In the genomic region with DNA sequence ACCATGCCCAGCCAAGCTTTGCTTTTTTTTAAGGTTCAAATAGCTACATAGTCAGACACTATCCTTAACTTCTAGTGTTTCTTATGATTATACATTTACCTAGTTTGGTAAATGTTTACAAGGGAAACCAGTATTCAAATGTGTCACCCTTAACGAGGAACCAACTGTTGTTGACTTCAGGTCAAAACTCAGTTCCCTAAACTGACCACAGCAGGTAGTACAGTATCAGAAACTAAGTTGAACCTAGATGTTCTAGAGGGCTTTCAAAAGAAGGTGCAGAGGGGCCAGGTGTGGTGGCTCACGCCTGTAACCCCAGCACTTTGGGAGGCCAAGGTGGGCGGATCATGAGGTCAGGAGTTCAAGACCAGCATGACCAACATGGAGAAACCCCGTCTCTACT, we compare ENCODE assay signal across 30 cellular contexts. TPM values are rescaled to one million over a fixed set of nuclear protein-coding genes. Genes with fewer than 3 reads are reported as not detected.
"Had no signal": no experiment of that assay in that cellular context is flagged by ENCODE, and none has a peak within 500 bp of the region (broad histone marks: within the 10 kb centered on the region; RNA-seq: fewer than 3 reads in every experiment).

No MANE protein-coding gene starts in this region.

- H3K27me3 Mint-ChIP-seq: activated CD8-positive, alpha-beta memory T cell treated with anti-CD3 and anti-CD28 coated beads, Interleukin-2, amount 10 ng/mL, durations not matched to agents 7 days and 5 days had no signal

- H3K27me3 ChIP-seq: brain microvascular endothelial cell, cardiac muscle cell, Peyer's patch, SJCRH30 had no signal

- H3K4me3 Mint-ChIP-seq: activated CD4-positive, alpha-beta T cell treated with anti-CD3 and anti-CD28 coated beads, Interleukin-2, amount 10 ng/mL, durations not matched to agents 24 days and 14 days; activated CD8-positive, alpha-beta memory T cell treated with anti-CD3 and anti-CD28 coated beads, Interleukin-2, amount 10 ng/mL, durations not matched to agents 7 days and 5 days; activated naive CD8-positive, alpha-beta T cell treated with anti-CD3 and anti-CD28 coated beads, Interleukin-2, amount 50 U/mL, for 24 hours; activated T-cell treated with anti-CD3 and anti-CD28 coated beads, Interleukin-2, amount 50 U/mL, for 4 hours; T-helper 2 cell treated with Interferon-gamma antibody and Interleukin-4, amounts not matched to agents 5 μg/mL and 100 μg/mL, for 36 hours had no signal

- H3K36me3 Mint-ChIP-seq: activated naive CD4-positive, alpha-beta T cell treated with anti-CD3 and anti-CD28 coated beads, Interleukin-2, amount 50 U/mL, for 72 hours had no signal

- H3K27ac Mint-ChIP-seq: activated CD4-positive, alpha-beta T cell treated with anti-CD3 and anti-CD28 coated beads, Interleukin-2, amount 10 ng/mL, durations not matched to agents 24 days and 14 days; activated CD8-positive, alpha-beta memory T cell treated with anti-CD3 and anti-CD28 coated beads, Interleukin-2, amount 10 ng/mL, durations not matched to agents 7 days and 5 days; activated naive CD4-positive, alpha-beta T cell treated with anti-CD3 and anti-CD28 coated beads, Interleukin-2, amount 50 U/mL, for 72 hours; activated naive CD8-positive, alpha-beta T cell treated with anti-CD3 and anti-CD28 coated beads, Interleukin-2, amount 50 U/mL, for 24 hours; T-helper 2 cell treated with Interferon-gamma antibody and Interleukin-4, amounts not matched to agents 5 μg/mL and 100 μg/mL, for 36 hours had no signal

- H3K4me1 ChIP-seq: Peyer's patch had no signal

- H3K4me2 ChIP-seq: SK-N-SH had no signal

- H3K36me3 ChIP-seq: brain microvascular endothelial cell, cardiac muscle cell, Peyer's patch, SJCRH30 had no signal

- H3K9ac ChIP-seq: SK-N-SH had no signal

- DNase-seq: activated CD4-positive, alpha-beta T cell treated with anti-CD3 and anti-CD28 coated beads, Interleukin-2, amount 10 ng/mL, durations not matched to agents 24 days and 14 days; activated CD4-positive, alpha-beta T cell treated with anti-CD3 and anti-CD28 coated beads, Interleukin-2, amount 50 U/mL, for 48 hours; activated CD4-positive, CD25-positive, alpha-beta regulatory T cell treated with anti-CD3 and anti-CD28 coated beads, Interleukin-2, amount 50 U/mL, for 72 hours; activated CD8-positive, alpha-beta memory T cell treated with anti-CD3 and anti-CD28 coated beads, Interleukin-2, amount 10 ng/mL, durations not matched to agents 7 days and 5 days; activated effector memory CD4-positive, alpha-beta T cell treated with anti-CD3 and anti-CD28 coated beads, Interleukin-2, amount 50 U/mL, for 16 hours; activated naive CD4-positive, alpha-beta T cell treated with Interleukin-2 at 50 U/mL for 16 hours; activated naive CD8-positive, alpha-beta T cell treated with anti-CD3 and anti-CD28 coated beads, Interleukin-2, amount 50 U/mL, for 24 hours; activated T-cell treated with anti-CD3 and anti-CD28 coated beads, Interleukin-2, amount 50 U/mL, for 4 hours; amniotic stem cell; brain microvascular endothelial cell; Kasumi-1; NCI-H1048; NCI-H1417; NCI-H2029; NCI-H2107; NCI-H2171 treated with DMSO at 0.1 percent for 48 hours; NCI-H226; NCI-H526 treated with DMSO at 0.1 percent for 48 hours; NCI-H82; NK-92 treated with Interleukin-12 subunit alpha and Interleukin-12 subunit beta, amount 100 ng/mL, for 24 hours; Peyer's patch; Right ventricle myocardium superior; SJCRH30; SK-N-SH had no signal

- H3K4me3 ChIP-seq: cardiac muscle cell, Peyer's patch, SJCRH30 had no signal

- ATAC-seq: activated CD8-positive, alpha-beta memory T cell treated with anti-CD3 and anti-CD28 coated beads, Interleukin-2, amount 10 ng/mL, durations not matched to agents 7 days and 5 days; activated naive CD4-positive, alpha-beta T cell treated with anti-CD3 and anti-CD28 coated beads, Interleukin-2, amount 50 U/mL, for 72 hours; activated naive CD8-positive, alpha-beta T cell treated with anti-CD3 and anti-CD28 coated beads, Interleukin-2, amount 50 U/mL, for 24 hours; activated T-cell treated with anti-CD3 and anti-CD28 coated beads, Interleukin-2, amount 50 U/mL, for 4 hours had no signal

- H3K27ac ChIP-seq: brain microvascular endothelial cell, cardiac muscle cell, Peyer's patch, RWPE1, SJCRH30 had no signal

- H3K9me3 ChIP-seq: Peyer's patch, SJCRH30, SK-N-SH had no signal

- H3K9me3 Mint-ChIP-seq: activated CD4-positive, alpha-beta T cell treated with anti-CD3 and anti-CD28 coated beads, Interleukin-2, amount 10 ng/mL, durations not matched to agents 24 days and 14 days; activated naive CD8-positive, alpha-beta T cell treated with anti-CD3 and anti-CD28 coated beads, Interleukin-2, amount 50 U/mL, for 24 hours; activated T-cell treated with anti-CD3 and anti-CD28 coated beads, Interleukin-2, amount 50 U/mL, for 4 hours; T-helper 2 cell treated with Interferon-gamma antibody and Interleukin-4, amounts not matched to agents 5 μg/mL and 100 μg/mL, for 36 hours had no signal

RNA-seq across cellular contexts. Expression of a gene that starts 11.3 kb away (rescaled TPM):
- total RNA-seq: activated CD8-positive, alpha-beta memory T cell treated with anti-CD3 and anti-CD28 coated beads, Interleukin-2, amount 10 ng/mL, durations not matched to agents 7 days and 5 days; NCI-H460; T-helper 1 cell treated with Interleukin-12 subunit alpha and Interleukin-12 subunit beta and Interleukin-4 antibody, amounts not matched to agents 30 ng/mL and 1 ng/mL, for 36 hours had no signal
